8 cellular contexts compared by ENCODE assay signal in genomic region chr2:64644240-64645013, GRCh38. TPM values are rescaled to one million over a fixed set of nuclear protein-coding genes. Genes with fewer than 3 reads are reported as not detected.
DNase-seq lines count a peak whose midpoint lies in the region; ATAC-seq and TF ChIP-seq lines count a peak whose summit lies in the region.

No MANE protein-coding gene starts in this region.

- no peaks in the 10 kb centered on the region for H3K9me3 ChIP-seq in BE2C
- no peaks in the 10 kb centered on the region for H3K9me3 ChIP-seq in aorta (ENCODE audit: control insufficient read depth, low read length)

- H3K27me3 ChIP-seq in BE2C (no peaks in the 10 kb centered on the region), aorta (ENCODE audit: control insufficient read depth in 1 of 2, insufficient read depth in 2 of 2, low read length in 1 of 2) (no peaks in the 10 kb centered on the region)

- H3K27ac Mint-ChIP-seq in activated T-helper 17 cell treated with anti-CD3 and anti-CD28 coated beads, Interleukin-2, amount 50 U/mL, for 72 hours = peak overlapping the region; percentile 72
- peak overlapping the region; percentile 99 for H3K27ac Mint-ChIP-seq in nephron progenitor cell

- peak overlapping the region; percentile 80 for H3K4me3 Mint-ChIP-seq in activated T-helper 17 cell treated with anti-CD3 and anti-CD28 coated beads, Interleukin-2, amount 50 U/mL, for 72 hours
- peak overlapping the region; percentile 85 for H3K4me3 Mint-ChIP-seq in nephron progenitor cell

- 3 to 4% methylated on average over 18 of the region's 18 CpGs for WGBS in aorta, 2 donors

- H3K36me3 Mint-ChIP-seq in activated T-helper 17 cell treated with anti-CD3 and anti-CD28 coated beads, Interleukin-2, amount 50 U/mL, for 72 hours (ENCODE audit: low read depth) = no peaks in the 10 kb centered on the region
- H3K36me3 Mint-ChIP-seq in nephron progenitor cell (ENCODE audit: low read depth) = no peaks in the 10 kb centered on the region

- peak overlapping the region in 1 of 2 donors; percentile 6 for H3K27ac ChIP-seq in aorta (ENCODE audit: low read depth in 1 of 2, low read length in 2 of 2)

- peaks cover 7% of the 10 kb centered on the region for H3K4me1 Mint-ChIP-seq in activated T-helper 17 cell treated with anti-CD3 and anti-CD28 coated beads, Interleukin-2, amount 50 U/mL, for 72 hours
- H3K4me1 Mint-ChIP-seq in nephron progenitor cell = peaks cover 100% of the 10 kb centered on the region

- H3K4me3 ChIP-seq in BE2C (ENCODE audit: low read depth, low read length) = peak overlapping the region; percentile 58
- peak overlapping the region; percentile 51 for H3K4me3 ChIP-seq in fibroblast of villous mesenchyme (ENCODE audit: low read depth, low read length)
- peak overlapping the region in 1 of 2 donors; percentile 47 for H3K4me3 ChIP-seq in aorta (ENCODE audit: low read length in 2 of 2)

- peaks cover 5% of the 10 kb centered on the region for H3K4me1 ChIP-seq in BE2C
- H3K4me1 ChIP-seq in aorta (ENCODE audit: control insufficient read depth in 1 of 2, insufficient read depth in 2 of 2, low read length in 2 of 2) = peaks cover 0 to 6% of the 10 kb centered on the region in 2 donors

- no peaks in the 10 kb centered on the region for H3K9me3 Mint-ChIP-seq in activated T-helper 17 cell treated with anti-CD3 and anti-CD28 coated beads, Interleukin-2, amount 50 U/mL, for 72 hours
- H3K9me3 Mint-ChIP-seq in nephron progenitor cell = no peaks in the 10 kb centered on the region

- no peaks in the 10 kb centered on the region for H3K27me3 Mint-ChIP-seq in activated T-helper 17 cell treated with anti-CD3 and anti-CD28 coated beads, Interleukin-2, amount 50 U/mL, for 72 hours
- H3K27me3 Mint-ChIP-seq in nephron progenitor cell (ENCODE audit: low read depth, poor library complexity) = no peaks in the 10 kb centered on the region

- ATAC-seq in GM18907 (IDR thresholded peaks at IDR 0.05; ENCODE audit: unreplicated experiment) (peak; percentile 62), HG03097 (IDR thresholded peaks at IDR 0.05; ENCODE audit: low FRiP score, unreplicated experiment) (peak; percentile 48), aorta (ENCODE audit: low FRiP score) (peak; percentile 91)
- peak; percentile 79 for ATAC-seq in activated T-helper 17 cell treated with anti-CD3 and anti-CD28 coated beads, Interleukin-2, amount 50 U/mL, for 72 hours (replicated peaks)

- intact Hi-C loops in aorta (cut with DNase I) = loop anchor here (2.0 to 5.0 kb wide), 2 partner anchors 57 to 58 kb away; no protein-coding TSS in a partner anchor

- TF ChIP-seq CTCF in BE2C (IDR thresholded peaks at IDR 0.05; ENCODE audit: low read depth, low read length) = no peak
- TF ChIP-seq CTCF in fibroblast of villous mesenchyme (IDR thresholded peaks at IDR 0.05; ENCODE audit: insufficient read depth, low read depth, low read length) = no peak
- TF ChIP-seq CTCF in nephron progenitor cell (IDR thresholded peaks at IDR 0.05) = no peak

- DNase-seq in BE2C (peak; percentile 76), NCI-H748 treated with DMSO at 0.1 percent for 48 hours (lab: John Stamatoyannopoulos, UW) (peak; percentile 7), fibroblast of villous mesenchyme (ENCODE audit: low read depth) (peak; percentile 86), nephron progenitor cell (peak; percentile 80), aorta (peak; percentile 89 to 92)

- H3K36me3 ChIP-seq in BE2C = no peaks in the 10 kb centered on the region
- no peaks in the 10 kb centered on the region for H3K36me3 ChIP-seq in aorta (ENCODE audit: control insufficient read depth in 1 of 2, insufficient read depth in 2 of 2, low read length in 1 of 2)

RNA-seq across cellular contexts. Expression of gene SERTAD2, which starts 9.3 kb away (rescaled TPM):
- 7.0 TPM for polyA plus RNA-seq in BE2C (2012; ENCODE audit: insufficient read depth, insufficient read length, low read depth)
- 10 to 100 TPM; 11.5 to 30.7 TPM for total RNA-seq in activated T-helper 17 cell treated with anti-CD3 and anti-CD28 coated beads, Interleukin-2, amount 50 U/mL, for 72 hours
- total RNA-seq in fibroblast of villous mesenchyme (6.8 and 7.8 TPM in 2 replicates), aorta (10 to 100 TPM; 23.5 to 27.4 TPM)
- polyA plus RNA-seq in aorta = 10 to 100 TPM in 1 of 2 donors, 1 to 10 TPM in 1; 4.6 to 17.7 TPM

Comparison
In these comparisons a context has a peak if more than half of its experiments do, and no peak if none do; other contexts are left out.
1. DNase-seq: peak in every context shown above with its lines; median percentile 90 in aorta; 86 in fibroblast of villous mesenchyme; 80 in nephron progenitor cell; 76 in BE2C; 7 in NCI-H748 treated with DMSO at 0.1 percent for 48 hours.